Comparison of ENCODE assay signal across 11 cellular contexts in genomic region chr17:39739885-39740356, GRCh38. TPM values are rescaled to one million over a fixed set of nuclear protein-coding genes. Genes with fewer than 3 reads are reported as not detected.
DNase-seq lines count a peak whose midpoint lies in the region; FAIRE-seq and TF ChIP-seq lines count a peak whose summit lies in the region.
"Had no signal": no experiment of that assay in that cellular context is flagged by ENCODE, and none has a peak within 500 bp of the region (broad histone marks: within the 10 kb centered on the region; RNA-seq: fewer than 3 reads in every experiment).

No MANE protein-coding gene starts in this region.

- FAIRE-seq in kidney (lab: Jason Lieb, UNC) = no peak

- H3K4me3 Mint-ChIP-seq in activated T-helper 1 cell treated with anti-CD3 and anti-CD28 coated beads, Interleukin-12 subunit alpha, Interleukin-12 subunit beta, Interleukin-2, Interleukin-4 antibody, amounts not matched to agents 30 ng/mL and 10 ng/mL and 1 ng/mL, durations not matched to agents 14 hours and 24 hours and 36 hours = peak overlapping the region; percentile 47

- no peaks in the 10 kb centered on the region for H3K9me3 Mint-ChIP-seq in activated T-helper 1 cell treated with anti-CD3 and anti-CD28 coated beads, Interleukin-12 subunit alpha, Interleukin-12 subunit beta, Interleukin-2, Interleukin-4 antibody, amounts not matched to agents 30 ng/mL and 10 ng/mL and 1 ng/mL, durations not matched to agents 14 hours and 24 hours and 36 hours

- H3K27ac ChIP-seq in kidney (ENCODE audit: low read depth in 2 of 2, low read length in 2 of 2) (peak overlapping the region; percentile 94 to 96), skin epidermis (peak overlapping the region; percentile 67 to 94 (median 85)), sigmoid colon (peak overlapping the region in 1 of 4 donors; percentile 27)

- H3K27ac Mint-ChIP-seq in activated T-helper 1 cell treated with anti-CD3 and anti-CD28 coated beads, Interleukin-12 subunit alpha, Interleukin-12 subunit beta, Interleukin-2, Interleukin-4 antibody, amounts not matched to agents 30 ng/mL and 10 ng/mL and 1 ng/mL, durations not matched to agents 14 hours and 24 hours and 36 hours = no peak overlapping the region

- H3K36me3 ChIP-seq in kidney (ENCODE audit: control insufficient read depth in 1 of 2, insufficient read depth in 2 of 2, low read length in 2 of 2) (peaks cover 9 to 28% of the 10 kb centered on the region in 2 donors), sigmoid colon (no peaks in the 10 kb centered on the region)
- H3K36me3 ChIP-seq: HAP-1 had no signal

- peaks cover 33% of the 10 kb centered on the region for H3K4me1 Mint-ChIP-seq in activated T-helper 1 cell treated with anti-CD3 and anti-CD28 coated beads, Interleukin-12 subunit alpha, Interleukin-12 subunit beta, Interleukin-2, Interleukin-4 antibody, amounts not matched to agents 30 ng/mL and 10 ng/mL and 1 ng/mL, durations not matched to agents 14 hours and 24 hours and 36 hours (ENCODE audit: low read depth)

- H3K9ac ChIP-seq in kidney (ENCODE audit: low read length in 2 of 2) = peak overlapping the region; percentile 71 to 95

- H3K4me3 ChIP-seq in kidney (ENCODE audit: low read length in 2 of 2) (peak overlapping the region; percentile 66 to 84), skin epidermis (peak overlapping the region; percentile 28 to 59 (median 35)), sigmoid colon (peak overlapping the region in 1 of 4 donors; percentile 31)
- H3K4me3 ChIP-seq: HAP-1 had no signal

- H3K4me1 ChIP-seq in kidney (ENCODE audit: control insufficient read depth in 1 of 2, insufficient read depth in 1 of 2, low read depth in 1 of 2, low read length in 2 of 2) (peaks cover 7 to 14% of the 10 kb centered on the region in 2 donors), sigmoid colon (peaks cover 0 to 27% (median 22%) of the 10 kb centered on the region in 4 donors)
- H3K4me1 ChIP-seq: HAP-1 had no signal

- peaks cover 17% of the 10 kb centered on the region for H3K27me3 Mint-ChIP-seq in activated T-helper 1 cell treated with anti-CD3 and anti-CD28 coated beads, Interleukin-12 subunit alpha, Interleukin-12 subunit beta, Interleukin-2, Interleukin-4 antibody, amounts not matched to agents 30 ng/mL and 10 ng/mL and 1 ng/mL, durations not matched to agents 14 hours and 24 hours and 36 hours (ENCODE audit: insufficient read depth)

- no peaks in the 10 kb centered on the region for H3K9me3 ChIP-seq in kidney (ENCODE audit: control insufficient read depth in 1 of 2, low read length in 2 of 2)
- no peaks in the 10 kb centered on the region for H3K9me3 ChIP-seq in sigmoid colon
- H3K9me3 ChIP-seq: HAP-1 had no signal

- TF ChIP-seq CTCF in kidney (IDR thresholded peaks at IDR 0.05; ENCODE audit: borderline replicate concordance, extremely low read depth, insufficient read depth) = no peak
- no peak for TF ChIP-seq CTCF in sigmoid colon (IDR thresholded peaks at IDR 0.05)

- TF ChIP-seq POLR2A in sigmoid colon (IDR thresholded peaks at IDR 0.05) = no peak

- peaks cover 32 to 84% (median 70%) of the 10 kb centered on the region in 3 donors for H3K27me3 ChIP-seq in sigmoid colon

- WGBS in sigmoid colon, 2 donors = 12 to 40% methylated on average over 9 of the region's 9 CpGs

- no peaks in the 10 kb centered on the region for H3K36me3 Mint-ChIP-seq in activated T-helper 1 cell treated with anti-CD3 and anti-CD28 coated beads, Interleukin-12 subunit alpha, Interleukin-12 subunit beta, Interleukin-2, Interleukin-4 antibody, amounts not matched to agents 30 ng/mL and 10 ng/mL and 1 ng/mL, durations not matched to agents 14 hours and 24 hours and 36 hours (ENCODE audit: low read depth)

- DNase-seq in HK-2 (ENCODE audit: unreplicated experiment) (peak; percentile 41), kidney (no peak), hepatic stellate cell (ENCODE audit: low spot score) (no peak), sigmoid colon (no peak)
- DNase-seq in activated T-helper 1 cell treated with anti-CD3 and anti-CD28 coated beads, Interleukin-12 subunit alpha, Interleukin-12 subunit beta, Interleukin-2, Interleukin-4 antibody, amounts not matched to agents 30 ng/mL and 10 ng/mL and 1 ng/mL, durations not matched to agents 14 hours and 24 hours and 36 hours (ENCODE audit: low spot score) = no peak
- DNase-seq in activated CD4-positive, alpha-beta T cell treated with anti-CD3 and anti-CD28 coated beads, Interleukin-2, amount 50 U/mL, for 48 hours = no peak
- no peak for DNase-seq in activated CD4-positive, alpha-beta T cell treated with anti-CD3 and anti-CD28 coated beads, Interleukin-2, amount 50 U/mL, for 1 hour
- DNase-seq: foreskin melanocyte had no signal

- intact Hi-C loops in activated T-helper 1 cell treated with anti-CD3 and anti-CD28 coated beads, Interleukin-12 subunit alpha, Interleukin-12 subunit beta, Interleukin-2, Interleukin-4 antibody, amounts not matched to agents 30 ng/mL and 10 ng/mL and 1 ng/mL, durations not matched to agents 14 hours and 24 hours and 36 hours (cut with micrococcal nuclease) = no loop called here
- intact Hi-C loops in kidney (cut with DNase I) (no loop called here), sigmoid colon (cut with DNase I) (no loop called here)

- no peak for TF ChIP-seq EP300 in sigmoid colon (IDR thresholded peaks at IDR 0.05)

RNA-seq across cellular contexts. Expression of gene GRB7, which starts 2.2 kb away (rescaled TPM):
- 0.64 and 0.73 TPM in 2 replicates for total RNA-seq in activated T-helper 1 cell treated with anti-CD3 and anti-CD28 coated beads, Interleukin-12 subunit alpha, Interleukin-12 subunit beta, Interleukin-2, Interleukin-4 antibody, amounts not matched to agents 30 ng/mL and 10 ng/mL and 1 ng/mL, durations not matched to agents 14 hours and 24 hours and 36 hours
- total RNA-seq in kidney = 72.5 TPM
- 20.9 TPM for polyA plus RNA-seq in kidney (ENCODE audit: insufficient read depth, low read depth, low replicate concordance)
- under 1 TPM in 1 of 4 donors, not detected in 3; under 0.01 TPM for total RNA-seq in sigmoid colon
- polyA plus RNA-seq in sigmoid colon = 10 to 100 TPM; 13.2 to 17.9 (median 13.2) TPM
- total RNA-seq: M059J had no signal

RNA-seq across cellular contexts. Expression of gene MIEN1, which starts 9.6 kb away (rescaled TPM):
- 33.3 and 37.1 TPM in 2 replicates for total RNA-seq in activated T-helper 1 cell treated with anti-CD3 and anti-CD28 coated beads, Interleukin-12 subunit alpha, Interleukin-12 subunit beta, Interleukin-2, Interleukin-4 antibody, amounts not matched to agents 30 ng/mL and 10 ng/mL and 1 ng/mL, durations not matched to agents 14 hours and 24 hours and 36 hours
- total RNA-seq in kidney (51.6 TPM), sigmoid colon (10 to 100 TPM; 52.4 to 65.5 (median 54.8) TPM)
- polyA plus RNA-seq in kidney (ENCODE audit: insufficient read depth, low read depth, low replicate concordance) (186 TPM), sigmoid colon (100 to 1,000 TPM in 2 of 3 donors, 10 to 100 TPM in 1; 86.3 to 226 (median 195) TPM)

RNA-seq across cellular contexts. Expression of gene ERBB2, which starts 40.1 kb away (rescaled TPM):
- 2.5 and 3.0 TPM in 2 replicates for total RNA-seq in activated T-helper 1 cell treated with anti-CD3 and anti-CD28 coated beads, Interleukin-12 subunit alpha, Interleukin-12 subunit beta, Interleukin-2, Interleukin-4 antibody, amounts not matched to agents 30 ng/mL and 10 ng/mL and 1 ng/mL, durations not matched to agents 14 hours and 24 hours and 36 hours
- total RNA-seq in kidney = 186 TPM
- polyA plus RNA-seq in kidney (ENCODE audit: insufficient read depth, low read depth, low replicate concordance) = 76.5 TPM
- total RNA-seq in sigmoid colon = 10 to 100 TPM; 16.9 to 26.3 (median 22.5) TPM
- polyA plus RNA-seq in sigmoid colon = 10 to 100 TPM; 11.8 to 58.9 (median 21.0) TPM

RNA-seq across cellular contexts. Expression of gene PGAP3, which starts 52.1 kb away (rescaled TPM):
- total RNA-seq in activated T-helper 1 cell treated with anti-CD3 and anti-CD28 coated beads, Interleukin-12 subunit alpha, Interleukin-12 subunit beta, Interleukin-2, Interleukin-4 antibody, amounts not matched to agents 30 ng/mL and 10 ng/mL and 1 ng/mL, durations not matched to agents 14 hours and 24 hours and 36 hours = 14.4 and 16.9 TPM in 2 replicates
- total RNA-seq in kidney (48.5 TPM), sigmoid colon (10 to 100 TPM in 1 of 4 donors, 1 to 10 TPM in 3; 6.9 to 12.1 (median 8.2) TPM)
- polyA plus RNA-seq in kidney (ENCODE audit: insufficient read depth, low read depth, low replicate concordance) (33.8 TPM), sigmoid colon (10 to 100 TPM in 1 of 3 donors, 1 to 10 TPM in 2; 7.2 to 29.6 (median 8.4) TPM)

Comparison
In these comparisons a context has a peak if more than half of its experiments do, and no peak if none do; other contexts are left out.
1. RNA of gene GRB7, which starts 2.2 kb away (total RNA-seq): 72.5 TPM in kidney (single experiment); 0.64 to 0.73 TPM in activated T-helper 1 cell treated with anti-CD3 and anti-CD28 coated beads, Interleukin-12 subunit alpha, Interleukin-12 subunit beta, Interleukin-2, Interleukin-4 antibody, amounts not matched to agents 30 ng/mL and 10 ng/mL and 1 ng/mL, durations not matched to agents 14 hours and 24 hours and 36 hours and under 0.01 TPM in sigmoid colon; every median in the first group is over 10 times any median in the second.